ENCODE assay signal across 8 cellular contexts in the genomic region with DNA sequence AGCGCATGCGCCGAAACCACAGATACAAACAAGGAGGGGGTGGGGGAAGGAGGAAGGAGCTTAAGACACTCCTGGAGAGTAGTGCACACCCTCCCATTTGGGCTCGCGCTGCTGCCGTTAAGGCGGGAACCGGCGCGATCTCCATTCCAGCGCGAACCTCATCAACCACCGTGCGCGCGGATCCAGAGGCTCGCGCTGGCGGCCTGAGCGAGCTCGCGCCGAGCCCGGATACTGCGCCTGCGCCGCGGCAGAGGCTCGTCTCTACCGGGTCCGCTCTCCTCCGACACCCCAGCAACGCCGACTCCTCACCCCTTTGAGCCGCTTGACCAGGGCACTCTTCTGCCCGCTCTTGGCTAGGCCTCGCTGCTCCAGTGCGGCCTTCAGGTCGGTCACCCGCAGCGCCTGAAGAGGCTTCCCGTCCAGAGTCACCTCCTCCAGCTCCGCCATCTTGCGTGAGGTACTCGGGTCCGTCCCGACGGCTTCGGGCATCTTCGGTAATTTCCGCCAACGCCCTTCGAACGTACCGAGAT. TPM values are rescaled to one million over a fixed set of nuclear protein-coding genes. Genes with fewer than 3 reads are reported as not detected.
DNase-seq lines count a peak whose midpoint lies in the region; ATAC-seq lines count a peak whose summit lies in the region.

Gene ACIN1, minus strand, starts transcription at position 471 of the 530 bp plus-strand sequence. Its CDS starts 24 bp downstream, at position 447.

- no peak within 1 kb of the TSS for H3K4me3 Mint-ChIP-seq in T-helper 17 cell

- H3K36me3 ChIP-seq in duodenal mucosa (ENCODE audit: control insufficient read depth in 1 of 2, insufficient read depth in 2 of 2, low read length in 2 of 2) = peaks cover 18 to 47% of the 10 kb centered on the region in 2 donors

- no peaks in the 10 kb centered on the region for H3K27me3 Mint-ChIP-seq in T-helper 17 cell

- H3K4me3 ChIP-seq in duodenal mucosa (ENCODE audit: low read depth in 1 of 2, low read length in 2 of 2) = peak within 1 kb of the TSS; percentile 97 to 99

- H3K36me3 Mint-ChIP-seq in T-helper 17 cell (ENCODE audit: low read depth) = no peaks in the 10 kb centered on the region

- H3K27me3 ChIP-seq in duodenal mucosa (ENCODE audit: control insufficient read depth in 1 of 2, insufficient read depth in 2 of 2, low read length in 2 of 2) = no peaks in the 10 kb centered on the region

- no peak within 1 kb of the TSS for H3K27ac Mint-ChIP-seq in T-helper 17 cell

- H3K9me3 ChIP-seq in T-helper 17 cell (ENCODE audit: control insufficient read depth, low read length, poor library complexity, severe bottlenecking) (no peaks in the 10 kb centered on the region), duodenal mucosa (ENCODE audit: control insufficient read depth in 1 of 2, low read length in 2 of 2) (no peaks in the 10 kb centered on the region)

- peak within 1 kb of the TSS; percentile 97 for H3K27ac ChIP-seq in duodenal mucosa (ENCODE audit: low read depth, low read length)

- peaks cover 26 to 27% of the 10 kb centered on the region in 2 donors for H3K4me1 ChIP-seq in duodenal mucosa (ENCODE audit: control insufficient read depth in 1 of 2, insufficient read depth in 2 of 2, low read length in 2 of 2)

- H3K9ac ChIP-seq in duodenal mucosa (ENCODE audit: low read depth in 1 of 2, low read length in 2 of 2) = peak within 1 kb of the TSS; percentile 96 to 99

- peak; percentile 27 for ATAC-seq in HG03095 (IDR thresholded peaks at IDR 0.05; ENCODE audit: unreplicated experiment)
- peak; percentile 43 for ATAC-seq in T-helper 17 cell

- peaks cover 26% of the 10 kb centered on the region for H3K4me1 Mint-ChIP-seq in T-helper 17 cell

- DNase-seq in activated effector memory CD4-positive, alpha-beta T cell treated with anti-CD3 and anti-CD28 coated beads, Interleukin-2, amount 50 U/mL, for 16 hours = peak; percentile 89
- no peak for DNase-seq in activated effector memory CD4-positive, alpha-beta T cell treated with Interleukin-2 at 50 U/mL for 16 hours
- DNase-seq in T-helper 17 cell = peak in 1 of 3 donors; percentile 99
- peak; percentile 99 for DNase-seq in mesenteric fat pad (ENCODE audit: low spot score)
- DNase-seq in stimulated activated CD8-positive, alpha-beta memory T cell treated with anti-CD3 and anti-CD28 coated beads, Interleukin-4, amount 100 ng/mL, for 4 hours (ENCODE audit: low read depth in 2 of 2, low spot score in 1 of 2) = peak; percentile 56 to 98
- no peak for DNase-seq in NCI-H1105 (lab: John Stamatoyannopoulos, UW)

RNA-seq across cellular contexts. Expression of gene ACIN1, which starts in this region (rescaled TPM):
- total RNA-seq in T-helper 17 cell (100 to 1,000 TPM; 264 to 298 TPM), mesenteric fat pad (137 TPM)

Comparison
In these comparisons a context has a peak if more than half of its experiments do, and no peak if none do; other contexts are left out.
1. DNase-seq: peak in activated effector memory CD4-positive, alpha-beta T cell treated with anti-CD3 and anti-CD28 coated beads, Interleukin-2, amount 50 U/mL, for 16 hours (single experiment), mesenteric fat pad (single experiment) and stimulated activated CD8-positive, alpha-beta memory T cell treated with anti-CD3 and anti-CD28 coated beads, Interleukin-4, amount 100 ng/mL, for 4 hours (2 of 2); none in activated effector memory CD4-positive, alpha-beta T cell treated with Interleukin-2 at 50 U/mL for 16 hours (single experiment) and NCI-H1105 (single experiment).